ENCODE assay signal across 9 cellular contexts in genomic region chr1:39639333-39640130, GRCh38. TPM values are rescaled to one million over a fixed set of nuclear protein-coding genes. Genes with fewer than 3 reads are reported as not detected.
DNase-seq lines count a peak whose midpoint lies in the region; ATAC-seq and TF ChIP-seq lines count a peak whose summit lies in the region.
"Had no signal": no experiment of that assay in that cellular context is flagged by ENCODE, and none has a peak within 500 bp of the region (broad histone marks: within the 10 kb centered on the region; RNA-seq: fewer than 3 reads in every experiment).

TSS of gene HEYL (minus strand) at chr1:39639643. CDS start at chr1:39639625, 18 bp downstream.

- no peaks in the 10 kb centered on the region for H3K36me3 Mint-ChIP-seq in activated CD4-positive, alpha-beta T cell treated with anti-CD3 and anti-CD28 coated beads, Interleukin-2, amount 10 ng/mL, durations not matched to agents 7 days and 5 days (ENCODE audit: low read depth)
- no peaks in the 10 kb centered on the region for H3K36me3 Mint-ChIP-seq in memory B cell

- H3K27ac Mint-ChIP-seq in activated CD4-positive, alpha-beta T cell treated with anti-CD3 and anti-CD28 coated beads, Interleukin-2, amount 10 ng/mL, durations not matched to agents 7 days and 5 days: no peak within 1 kb of the TSS
- H3K27ac Mint-ChIP-seq in memory B cell: no peak within 1 kb of the TSS

- H3K9ac ChIP-seq in duodenal mucosa (ENCODE audit: low read depth in 1 of 2, low read length in 2 of 2): peak within 1 kb of the TSS in 1 of 2 donors; percentile 61

- no peak within 1 kb of the TSS for H3K27ac ChIP-seq in duodenal mucosa (ENCODE audit: low read depth, low read length)
- H3K27ac ChIP-seq: VCaP had no signal

- H3K4me1 ChIP-seq in duodenal mucosa (ENCODE audit: control insufficient read depth in 1 of 2, insufficient read depth in 2 of 2, low read length in 2 of 2): peaks cover 0 to 4% of the 10 kb centered on the region in 2 donors

- no peaks in the 10 kb centered on the region for H3K9me3 ChIP-seq in duodenal mucosa (ENCODE audit: control insufficient read depth in 1 of 2, low read length in 2 of 2)

- peaks cover 6% of the 10 kb centered on the region for H3K4me1 Mint-ChIP-seq in activated CD4-positive, alpha-beta T cell treated with anti-CD3 and anti-CD28 coated beads, Interleukin-2, amount 10 ng/mL, durations not matched to agents 7 days and 5 days
- H3K4me1 Mint-ChIP-seq in memory B cell: no peaks in the 10 kb centered on the region

- POLR2A ChIA-PET in activated CD4-positive, alpha-beta T cell treated with anti-CD3 and anti-CD28 coated beads, Interleukin-2, amount 10 ng/mL, durations not matched to agents 7 days and 5 days (lab: Charles Lee): no interaction called here

- TF ChIP-seq CTCF in GM12865 (IDR thresholded peaks at IDR 0.05; ENCODE audit: insufficient read depth, low read depth, low read length, missing control alignments): peak; percentile 6

- no peaks in the 10 kb centered on the region for H3K36me3 ChIP-seq in duodenal mucosa (ENCODE audit: control insufficient read depth in 1 of 2, insufficient read depth in 2 of 2, low read length in 2 of 2)

- peaks cover 6 to 7% of the 10 kb centered on the region in 2 donors for H3K27me3 ChIP-seq in duodenal mucosa (ENCODE audit: control insufficient read depth in 1 of 2, insufficient read depth in 2 of 2, low read length in 2 of 2)

- ATAC-seq in memory B cell (ENCODE audit: low read depth) (peak; percentile 80), GM19467 (IDR thresholded peaks at IDR 0.05; ENCODE audit: unreplicated experiment) (no peak), GM18519 (IDR thresholded peaks at IDR 0.05; ENCODE audit: low FRiP score, unreplicated experiment) (no peak)

- H3K4me3 Mint-ChIP-seq in activated CD4-positive, alpha-beta T cell treated with anti-CD3 and anti-CD28 coated beads, Interleukin-2, amount 10 ng/mL, durations not matched to agents 7 days and 5 days: peak within 1 kb of the TSS; percentile 38
- peak within 1 kb of the TSS; percentile 68 for H3K4me3 Mint-ChIP-seq in memory B cell

- H3K27me3 Mint-ChIP-seq in activated CD4-positive, alpha-beta T cell treated with anti-CD3 and anti-CD28 coated beads, Interleukin-2, amount 10 ng/mL, durations not matched to agents 7 days and 5 days: peaks cover 24% of the 10 kb centered on the region
- H3K27me3 Mint-ChIP-seq in memory B cell: peaks cover 7% of the 10 kb centered on the region

- CTCF ChIA-PET in activated CD4-positive, alpha-beta T cell treated with anti-CD3 and anti-CD28 coated beads, Interleukin-2, amount 10 ng/mL, durations not matched to agents 7 days and 5 days (lab: Charles Lee): no interaction called here

- no peaks in the 10 kb centered on the region for H3K9me3 Mint-ChIP-seq in activated CD4-positive, alpha-beta T cell treated with anti-CD3 and anti-CD28 coated beads, Interleukin-2, amount 10 ng/mL, durations not matched to agents 7 days and 5 days
- H3K9me3 Mint-ChIP-seq in memory B cell: peaks cover 4% of the 10 kb centered on the region

- DNase-seq in GM12865 (ENCODE audit: low read depth): peak; percentile 41
- peak; percentile 81 for DNase-seq in NCI-H2196 (lab: John Stamatoyannopoulos, UW; ENCODE audit: unreplicated experiment)
- peak; percentile 57 for DNase-seq in activated CD4-positive, alpha-beta T cell treated with anti-CD3 and anti-CD28 coated beads, Interleukin-2, amount 10 ng/mL, durations not matched to agents 7 days and 5 days
- DNase-seq in memory B cell (ENCODE audit: low spot score in 2 of 2): peak; percentile 20 to 36
- DNase-seq in stimulated activated CD8-positive, alpha-beta memory T cell treated with anti-CD3 and anti-CD28 coated beads, Interleukin-2, amount 100 ng/mL, for 1 hour (ENCODE audit: low read depth in 2 of 2): peak; percentile 7 to 37

- H3K4me3 ChIP-seq in GM12865 (ENCODE audit: low read depth, low read length): no peak within 1 kb of the TSS
- peak within 1 kb of the TSS; percentile 60 to 69 for H3K4me3 ChIP-seq in duodenal mucosa (ENCODE audit: low read depth in 1 of 2, low read length in 2 of 2)

RNA-seq across cellular contexts. Expression of gene HEYL, which starts in this region (rescaled TPM):
- total RNA-seq in activated CD4-positive, alpha-beta T cell treated with anti-CD3 and anti-CD28 coated beads, Interleukin-2, amount 10 ng/mL, durations not matched to agents 7 days and 5 days: not detected

Comparison
In these comparisons a context has a peak if more than half of its experiments do, and no peak if none do; other contexts are left out.
1. Peak in DNase-seq in activated CD4-positive, alpha-beta T cell treated with anti-CD3 and anti-CD28 coated beads, Interleukin-2, amount 10 ng/mL, durations not matched to agents 7 days and 5 days; RNA of the gene not detected or under 1 TPM.
2. DNase-seq: peak in every context shown above with its lines; median percentile 81 in NCI-H2196; 57 in activated CD4-positive, alpha-beta T cell treated with anti-CD3 and anti-CD28 coated beads, Interleukin-2, amount 10 ng/mL, durations not matched to agents 7 days and 5 days; 41 in GM12865; 28 in memory B cell; 22 in stimulated activated CD8-positive, alpha-beta memory T cell treated with anti-CD3 and anti-CD28 coated beads, Interleukin-2, amount 100 ng/mL, for 1 hour.